In genomic region chr10:99429521-99430095, GRCh38 we compare ENCODE assay signal across 9 cellular contexts. TPM values are rescaled to one million over a fixed set of nuclear protein-coding genes. Genes with fewer than 3 reads are reported as not detected.
A peak's percentile ranks its signal among the peaks of the same experiment; 100 is the strongest.
DNase-seq lines count a peak whose midpoint lies in the region; ATAC-seq, FAIRE-seq and TF ChIP-seq lines count a peak whose summit lies in the region.
"Had no signal": no experiment of that assay in that cellular context is flagged by ENCODE, and none has a peak within 500 bp of the region (broad histone marks: within the 10 kb centered on the region; RNA-seq: fewer than 3 reads in every experiment).

No MANE protein-coding gene starts in this region.

- H3K79me1 ChIP-seq in mesenchymal stem cell (replicated peaks; ENCODE audit: low read length, poor library complexity, severe bottlenecking): peaks cover 43% of the 10 kb centered on the region

- DNase-seq in right atrium auricular region (ENCODE audit: low spot score) (no peak), left ventricle myocardium superior (no peak), K562 (ENCODE audit: extremely low read depth in 1 of 4, low spot score in 3 of 4) (no peak), mesenchymal stem cell (no peak), uterus (no peak), foreskin melanocyte (no peak), HuH-7 (ENCODE audit: low spot score) (no peak)
- DNase-seq: OCI-M1 had no signal

- TF ChIP-seq CTCF in right atrium auricular region (IDR thresholded peaks at IDR 0.05) (no peak), K562 (IDR thresholded peaks at IDR 0.05 in 2 of 3, conservative IDR thresholded peaks at IDR 0.05 in 1 of 3; ENCODE audit: insufficient read depth in 2 of 3, low read depth in 1 of 3, low read length in 3 of 3) (no peak), uterus (IDR thresholded peaks at IDR 0.05) (no peak)

- TSS peak; percentile 45 for BruUV-seq in K562 (replicated peaks; lab: Mats Ljungman, UMichigan)

- H3K36me3 ChIP-seq in right atrium auricular region: peaks cover 22% of the 10 kb centered on the region
- H3K36me3 ChIP-seq in K562 (ENCODE audit: control insufficient read depth, insufficient read depth, low read length): peaks cover 35% of the 10 kb centered on the region; the same call in 2 of the 3 replicates
- H3K36me3 ChIP-seq in mesenchymal stem cell (ENCODE audit: control insufficient read depth in 1 of 2, insufficient read depth in 2 of 2, low read depth in 1 of 2, low read length in 2 of 2): peaks cover 0 to 21% of the 10 kb centered on the region in 2 experiments
- H3K36me3 ChIP-seq in uterus: no peaks in the 10 kb centered on the region

- H3K4ac ChIP-seq in mesenchymal stem cell (ENCODE audit: low read depth in 1 of 2, low read length in 2 of 2): no peak overlapping the region

- no peak overlapping the region for H2BK15ac ChIP-seq in mesenchymal stem cell (ENCODE audit: low read depth, poor library complexity, severe bottlenecking)

- H4K20me1 ChIP-seq in K562 (replicated peaks; ENCODE audit: control insufficient read depth, insufficient read depth, low read length): peaks cover 10% of the 10 kb centered on the region

- H3K9me3 ChIP-seq in right atrium auricular region: no peaks in the 10 kb centered on the region
- no peaks in the 10 kb centered on the region for H3K9me3 ChIP-seq in K562 (replicated peaks; ENCODE audit: control insufficient read depth, insufficient read depth, low read depth, low read length)
- no peaks in the 10 kb centered on the region for H3K9me3 ChIP-seq in mesenchymal stem cell (ENCODE audit: control insufficient read depth, low read length)
- H3K9me3 ChIP-seq in uterus: no peaks in the 10 kb centered on the region

- no peak overlapping the region for H4K91ac ChIP-seq in mesenchymal stem cell (ENCODE audit: low read length)

- 2% methylated on average over 6 of the region's 6 CpGs for WGBS in K562 (ENCODE audit: insufficient coverage, low coverage, missing lambda C conversion rate)
- WGBS in mesenchymal stem cell: 38% methylated on average over 6 of the region's 6 CpGs

- H3K4me3 ChIP-seq in right atrium auricular region: peak overlapping the region; percentile 89 to 91
- H3K4me3 ChIP-seq in K562: peak overlapping the region; percentile 95
- peak overlapping the region; percentile 81 to 94 for H3K4me3 ChIP-seq in mesenchymal stem cell (ENCODE audit: insufficient read depth in 1 of 2, low read depth in 1 of 2, low read length in 2 of 2)
- H3K4me3 ChIP-seq in uterus: peak overlapping the region; percentile 74 to 94

- peaks cover 0 to 46% of the 10 kb centered on the region in 2 donors for H3K4me1 ChIP-seq in right atrium auricular region
- H3K4me1 ChIP-seq in K562 (replicated peaks in 1 of 2; ENCODE audit: control insufficient read depth in 2 of 2, insufficient read depth in 2 of 2, low read length in 2 of 2): peaks cover 5 to 16% of the 10 kb centered on the region in 2 experiments; a peak in 3 of 5 replicates
- H3K4me1 ChIP-seq in mesenchymal stem cell (ENCODE audit: control insufficient read depth, insufficient read depth, low read depth, low read length): peaks cover 9% of the 10 kb centered on the region
- H3K4me1 ChIP-seq in uterus: no peaks in the 10 kb centered on the region

- no peak overlapping the region for H4K8ac ChIP-seq in mesenchymal stem cell (ENCODE audit: low read length)

- H3K27ac ChIP-seq in right atrium auricular region: peak overlapping the region; percentile 88 to 98
- H3K27ac ChIP-seq in K562 (ENCODE audit: extremely low read depth, low read depth, low read length): peak overlapping the region; percentile 97
- no peak overlapping the region for H3K27ac ChIP-seq in mesenchymal stem cell (ENCODE audit: low read length, poor library complexity, severe bottlenecking)
- H3K27ac ChIP-seq in uterus: peak overlapping the region; percentile 47 to 89

- H3K4me2 ChIP-seq in K562 (ENCODE audit: insufficient read depth, low read length): peak overlapping the region; percentile 97
- H3K4me2 ChIP-seq in mesenchymal stem cell (ENCODE audit: low read length, poor library complexity, severe bottlenecking): peak overlapping the region; percentile 70

- H3K9me1 ChIP-seq in K562 (ENCODE audit: control insufficient read depth, insufficient read depth, low read length): peaks cover 8% of the 10 kb centered on the region

- ATAC-seq in left ventricle myocardium superior (no peak), K562 (no peak), esophagus mucosa (no peak)

- FAIRE-seq in K562 (lab: Jason Lieb, UNC): no peak

- no peak overlapping the region for H2BK12ac ChIP-seq in mesenchymal stem cell (ENCODE audit: low read length in 2 of 2)

- peak overlapping the region; percentile 35 for H2AK5ac ChIP-seq in mesenchymal stem cell (ENCODE audit: low read length, severe bottlenecking)

- H3K14ac ChIP-seq in mesenchymal stem cell (ENCODE audit: low read length in 2 of 2): no peak overlapping the region

- H3K18ac ChIP-seq in mesenchymal stem cell (ENCODE audit: low read depth in 1 of 2, low read length in 2 of 2): no peak overlapping the region

- no peaks in the 10 kb centered on the region for H3K27me3 ChIP-seq in right atrium auricular region
- no peaks in the 10 kb centered on the region for H3K27me3 ChIP-seq in K562 (ENCODE audit: control insufficient read depth in 2 of 2, insufficient read depth in 2 of 2, low read length in 2 of 2)
- no peaks in the 10 kb centered on the region for H3K27me3 ChIP-seq in mesenchymal stem cell (ENCODE audit: control insufficient read depth in 1 of 2, insufficient read depth in 1 of 2, low read length in 2 of 2)
- H3K27me3 ChIP-seq in uterus: no peaks in the 10 kb centered on the region

- H2BK5ac ChIP-seq in mesenchymal stem cell (ENCODE audit: low read depth, low read length, poor library complexity, severe bottlenecking): no peak overlapping the region

- no peak overlapping the region for H2BK120ac ChIP-seq in mesenchymal stem cell (ENCODE audit: low read depth, low read length)

- TF ChIP-seq POLR2A in K562 (conservative IDR thresholded peaks at IDR 0.05): no peak
- TF ChIP-seq POLR2A in uterus (IDR thresholded peaks at IDR 0.05): no peak

- in situ Hi-C loops in K562 (cut with MboI): loop anchor here (5.0 to 25.0 kb wide), 2 partner anchors 183 to 283 kb away; no protein-coding TSS in a partner anchor

- no peak for TF ChIP-seq EP300 in K562 (IDR thresholded peaks at IDR 0.05; ENCODE audit: low read length)

- TF ChIP-seq RAD21 in K562 (CRISPR knock-in tag; conservative IDR thresholded peaks at IDR 0.05 in 1 of 2, IDR thresholded peaks at IDR 0.05 in 1 of 2): no peak

- H3K9ac ChIP-seq in K562 (ENCODE audit: insufficient read depth in 1 of 2, low read depth in 2 of 2, low read length in 2 of 2) (peak overlapping the region; percentile 92 to 98; a peak in 3 of 4 replicates), mesenchymal stem cell (ENCODE audit: low read length) (peak overlapping the region; percentile 94)

- peaks cover 85% of the 10 kb centered on the region for H3K79me2 ChIP-seq in K562 (ENCODE audit: control insufficient read depth, insufficient read depth, low read length)

- POLR2A ChIA-PET in K562 (lab: Yijun Ruan, JAX): interaction anchor here (0.8 to 3.7 kb wide), 9 partner anchors 10 to 303 kb away, joined by 4 to 23 read pairs (median 6); partner anchors contain the start of genes COX15, CUTC, ENTPD7 and SLC25A28

- intact Hi-C loops in left ventricle myocardium superior (cut with micrococcal nuclease): loop anchor here (5.0 to 10.0 kb wide), 2 partner anchors 188 to 285 kb away; no protein-coding TSS in a partner anchor
- intact Hi-C loops in K562 (cut with micrococcal nuclease): loop anchor here (2.0 to 10.0 kb wide), 2 partner anchors 191 to 285 kb away; partner anchors contain the start of gene SLC25A28
- intact Hi-C loops in uterus (cut with DNase I; ENCODE audit: low total_unique reads): loop anchor here (10.0 kb wide), 1 partner anchor 285 kb away; no protein-coding TSS in a partner anchor

- CTCF ChIA-PET in K562 (lab: Yijun Ruan, JAX; ENCODE audit: low intra/inter-chr PET ratio): no interaction called here

- no peak overlapping the region for H3K23ac ChIP-seq in mesenchymal stem cell (ENCODE audit: low read length in 2 of 2)

- H2AFZ ChIP-seq in K562 (ENCODE audit: low read depth, low read length) (no peak overlapping the region), mesenchymal stem cell (ENCODE audit: low read depth, low read length) (no peak overlapping the region)

TF ChIP-seq in K562, 482 proteins besides CTCF, POLR2A, EP300 and RAD21 (continues in another document):
- TF ChIP-seq BCOR (IDR thresholded peaks at IDR 0.05): 0 out of 2 replicates have a peak, but pooled peaks have one; percentile 23
- TF ChIP-seq HIVEP1 (CRISPR knock-in tag; IDR thresholded peaks at IDR 0.05): no peak
- TF ChIP-seq ZNF583 (CRISPR knock-in tag; IDR thresholded peaks at IDR 0.05): no peak
- TF ChIP-seq SIN3A (IDR thresholded peaks at IDR 0.05; ENCODE audit: borderline replicate concordance in 2 of 2, control insufficient read depth in 1 of 2, low read depth in 2 of 2, low read length in 2 of 2): 0 out of 4 replicates have a peak, but pooled peaks of 1 of the 2 experiments have one; percentile 7
- TF ChIP-seq MEIS2 (IDR thresholded peaks at IDR 0.05; ENCODE audit: partially characterized antibody): peak; percentile 6
- TF ChIP-seq NR1H2 (CRISPR knock-in tag; IDR thresholded peaks at IDR 0.05): 0 out of 2 replicates have a peak, but pooled peaks have one; percentile 30
- TF ChIP-seq TCF7L2 (IDR thresholded peaks at IDR 0.05; ENCODE audit: low read depth, low read length): no peak

RNA-seq across cellular contexts. Expression of gene GOT1, which starts 0.8 kb away (rescaled TPM):
- total RNA-seq in right atrium auricular region (100 to 1,000 TPM; 289 to 443 TPM), left ventricle myocardium superior (587 TPM), K562 (2014; rRNA removed) (66.7 and 70.9 TPM in 2 replicates), K562 (2014; rRNA removed; fragmentation: Illumina TruSeq; extraction: Trizol) (75.4 and 75.8 TPM in 2 replicates), K562 (2015; rRNA removed; fragmentation: Illumina TruSeq; extraction: Trizol) (53.0 and 55.7 TPM in 2 replicates), K562 (2021) (77.0 and 78.2 TPM in 2 replicates), uterus (10 to 100 TPM; 18.4 to 35.0 (median 22.6) TPM), esophagus mucosa (57.0 TPM)
- total RNA-seq in K562 (2011; cell fraction: chromatin; rRNA removed; ENCODE audit: low replicate concordance): 47.3 and 57.6 TPM in 2 replicates
- total RNA-seq in K562 (2011; cell fraction: nucleolus; rRNA removed): 34.2 and 43.4 TPM in 2 replicates
- total RNA-seq in K562 (2011; cell fraction: nucleoplasm; rRNA removed): 46.8 and 49.4 TPM in 2 replicates
- polyA plus RNA-seq in K562 (2011; rRNA removed) (63.1 and 69.4 TPM in 2 replicates), K562 (2014; fragmentation: Illumina TruSeq; extraction: Trizol) (139 and 161 TPM in 2 replicates), K562 (2014; fragmentation: Nextera tagmentation; extraction: Ambion mirVana) (100 to 1,000 TPM; 116 to 166 TPM), K562 (2014; rRNA removed) (61.7 and 68.3 TPM in 2 replicates)
- 37.6 and 43.6 TPM in 2 replicates for polyA plus RNA-seq in K562 (2011; cell fraction: cytosol; rRNA removed)
- polyA plus RNA-seq in K562 (2011; cell fraction: nucleus; rRNA removed): 47.8 and 51.9 TPM in 2 replicates
- 66.7 and 165 TPM in 2 replicates for polyA plus RNA-seq in K562 (2012)
- 55.6 and 63.3 TPM in 2 replicates for polyA minus RNA-seq in K562 (2011; rRNA and poly(A)+ RNA removed)
- 31.6 and 55.7 TPM in 2 replicates for polyA minus RNA-seq in K562 (2011; cell fraction: cytosol; rRNA and poly(A)+ RNA removed)
- 16.7 and 22.7 TPM in 2 replicates for polyA minus RNA-seq in K562 (2011; cell fraction: nucleus; rRNA and poly(A)+ RNA removed)
- 36.0 TPM for polyA plus RNA-seq in mesenchymal stem cell (2013, experiment 1 of 2)
- polyA plus RNA-seq in mesenchymal stem cell (2013, experiment 2 of 2): 36.7 TPM
